ENCODE assay signal across 8 cellular contexts in the genomic region with DNA sequence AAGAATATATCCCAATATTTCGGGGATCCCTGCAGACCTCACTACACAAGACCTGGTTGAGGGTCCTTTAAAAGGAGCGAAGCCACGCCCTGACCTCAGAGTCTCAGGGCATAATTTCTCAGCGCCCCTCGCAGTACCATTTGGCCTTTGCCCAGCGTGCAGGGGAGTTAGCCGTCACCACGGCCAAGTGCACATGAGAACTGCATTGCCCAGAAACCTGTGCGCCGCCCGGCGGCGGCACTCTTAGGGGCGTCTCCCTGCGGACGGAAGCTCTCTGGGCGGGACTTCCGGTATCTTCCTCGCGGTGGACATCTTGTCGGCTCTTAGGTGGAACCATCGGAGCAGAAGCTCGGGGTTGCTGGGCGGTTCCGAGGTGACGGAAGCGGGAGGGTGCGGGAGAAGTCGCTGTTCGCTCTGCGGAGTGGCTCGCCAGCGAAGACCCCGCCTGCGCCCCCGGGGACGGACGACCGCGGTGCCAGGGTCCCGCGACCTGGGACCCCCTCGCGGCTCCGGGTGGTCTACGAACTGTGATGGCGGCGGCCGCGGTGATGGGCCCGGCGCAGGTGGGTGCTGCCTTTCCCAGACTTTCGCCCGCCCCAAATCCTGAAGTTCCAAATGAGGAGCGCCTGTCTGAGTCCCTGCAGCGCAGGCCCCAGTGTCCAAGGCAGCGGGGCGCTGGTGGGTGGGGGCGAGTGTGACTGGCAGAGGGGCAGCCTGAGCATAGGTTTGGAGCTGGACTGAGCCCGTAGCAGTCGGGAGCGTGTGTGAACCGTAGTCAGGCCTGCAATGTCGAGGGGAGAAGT. TPM values are rescaled to one million over a fixed set of nuclear protein-coding genes. Genes with fewer than 3 reads are reported as not detected.
A peak's percentile ranks its signal among the peaks of the same experiment; 100 is the strongest.
DNase-seq lines count a peak whose midpoint lies in the region; ATAC-seq, FAIRE-seq and TF ChIP-seq lines count a peak whose summit lies in the region.

A gene (plus strand): TSS at position 302 of the 803 bp plus-strand sequence. CDS start 5,227 bp downstream, outside the sequence.

- no peaks in the 10 kb centered on the region for H3K4me1 ChIP-seq in A549

- ATAC-seq in A549 (peak; percentile 99 to 100), GM18858 (IDR thresholded peaks at IDR 0.05; ENCODE audit: unreplicated experiment) (peak; percentile 84), HG03108 (IDR thresholded peaks at IDR 0.05; ENCODE audit: unreplicated experiment) (peak; percentile 99)

- WGBS in A549 (ENCODE audit: missing lambda C conversion rate) = 7% methylated on average over 39 of the region's 64 CpGs

- POLR2A ChIA-PET in A549 (lab: Yijun Ruan, JAX) = interaction anchor here (0.7 to 2.1 kb wide), 5 partner anchors 19 to 303 kb away, joined by 3 to 16 read pairs (median 5); a partner anchor contains a TSS

- TF ChIP-seq CTCF in A549 (IDR thresholded peaks at IDR 0.05) = no peak; the same call in 2 of the 3 replicates

- CTCF ChIA-PET in A549 (lab: Yijun Ruan, JAX) = interaction anchor here (0.7 to 1.4 kb wide), 7 partner anchors 9 to 235 kb away, joined by 3 to 6 read pairs (median 4); no protein-coding TSS in a partner anchor

- H3K4me2 ChIP-seq in A549 = peak within 1 kb of the TSS; percentile 66

- H3K9me3 ChIP-seq in A549 = peaks cover 97% of the 10 kb centered on the region

- TF ChIP-seq RAD21 in A549 (conservative IDR thresholded peaks at IDR 0.05 in 1 of 2, IDR thresholded peaks at IDR 0.05 in 1 of 2) = peak in 1 of 2 experiments; percentile 13; a peak in 1 of 5 replicates

- TF ChIP-seq EP300 in A549 (IDR thresholded peaks at IDR 0.05) = no peak

- H3K27ac ChIP-seq in A549 = peak within 1 kb of the TSS; percentile 65 to 88

- peak; percentile 30; the same call in 1 of the 2 replicates for TF ChIP-seq POLR2A in A549 (IDR thresholded peaks at IDR 0.05; ENCODE audit: low read length)

- DNase-seq in A549 (ENCODE audit: low read depth in 1 of 2, low spot score in 1 of 2) = peak; percentile 95
- DNase-seq in NCI-H2227 (lab: John Stamatoyannopoulos, UW; ENCODE audit: unreplicated experiment) = peak; percentile 99
- peak; percentile 74 to 86 (median 82) for DNase-seq in activated CD4-positive, CD25-positive, alpha-beta regulatory T cell (lab: John Stamatoyannopoulos, UW)
- DNase-seq in central memory CD4-positive, alpha-beta T cell = peak; percentile 82
- peak; percentile 81 for DNase-seq in stimulated activated CD4-positive, alpha-beta T cell treated with anti-CD3 and anti-CD28 coated beads, Interleukin-12 subunit alpha, Interleukin-12 subunit beta, amount 100 ng/mL, for 24 hours (ENCODE audit: low read depth in 2 of 2)

- FAIRE-seq in A549 (lab: Jason Lieb, UNC) (no peak), islet of Langerhans (lab: Jason Lieb, UNC) (peak; percentile 72)

- H3K4me3 ChIP-seq in A549 = peak within 1 kb of the TSS; percentile 81

TF ChIP-seq in A549, 52 proteins besides CTCF, POLR2A, EP300 and RAD21:
- TF ChIP-seq PHF8 (IDR thresholded peaks at IDR 0.05; ENCODE audit: borderline replicate concordance, low read depth) (peak; percentile 83), RFX5 (IDR thresholded peaks at IDR 0.05) (no peak), SMC3 (IDR thresholded peaks at IDR 0.05) (peak; percentile 26; the same call in 2 of the 3 replicates), JUN (IDR thresholded peaks at IDR 0.05) (peak in 1 of 2 experiments; percentile 58; a peak in 1 of 5 replicates), TFCP2L1 (CRISPR knock-in tag; IDR thresholded peaks at IDR 0.05) (peak; percentile 47; the same call in 1 of the 2 replicates), GATA3 (IDR thresholded peaks at IDR 0.05; ENCODE audit: borderline replicate concordance) (peak; percentile 0; the same call in 1 of the 2 replicates), FOXS1 (CRISPR knock-in tag; IDR thresholded peaks at IDR 0.05) (no peak)
- TF ChIP-seq, protein P1, sequence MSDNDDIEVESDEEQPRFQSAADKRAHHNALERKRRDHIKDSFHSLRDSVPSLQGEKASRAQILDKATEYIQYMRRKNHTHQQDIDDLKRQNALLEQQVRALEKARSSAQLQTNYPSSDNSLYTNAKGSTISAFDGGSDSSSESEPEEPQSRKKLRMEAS (IDR thresholded peaks at IDR 0.05) = peak; percentile 87
- TF ChIP-seq, protein P2, sequence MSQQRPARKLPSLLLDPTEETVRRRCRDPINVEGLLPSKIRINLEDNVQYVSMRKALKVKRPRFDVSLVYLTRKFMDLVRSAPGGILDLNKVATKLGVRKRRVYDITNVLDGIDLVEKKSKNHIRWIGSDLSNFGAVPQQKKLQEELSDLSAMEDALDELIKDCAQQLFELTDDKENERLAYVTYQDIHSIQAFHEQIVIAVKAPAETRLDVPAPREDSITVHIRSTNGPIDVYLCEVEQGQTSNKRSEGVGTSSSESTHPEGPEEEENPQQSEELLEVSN (IDR thresholded peaks at IDR 0.05; ENCODE audit: borderline replicate concordance, low read depth) = peak; percentile 84

RNA-seq across cellular contexts. Expression of the gene that starts here (rescaled TPM):
- polyA plus RNA-seq in A549 (2011; rRNA removed) (9.2 and 10.1 TPM in 2 replicates), A549 (2017; fragmentation: RNase III; extraction: RNeasy Plus Mini Kit Qiagen cat#74134 plus additional on column Dnase treatment) (8.3 to 9.2 TPM (median 9.1 TPM) in 3 replicates)
- 3.3 and 4.8 TPM in 2 replicates for polyA plus RNA-seq in A549 (2012; cell fraction: cytosol; rRNA removed)
- polyA plus RNA-seq in A549 (2012; cell fraction: nucleus; rRNA removed) = 4.1 and 4.5 TPM in 2 replicates
- 14.1 and 14.5 TPM in 2 replicates for polyA minus RNA-seq in A549 (2011; rRNA and poly(A)+ RNA removed)

Comparison
In these comparisons a context has a peak if more than half of its experiments do, and no peak if none do; other contexts are left out.
1. Peak in every context shown above with its lines: DNase-seq, ATAC-seq, H3K4me3 ChIP-seq and H3K27ac ChIP-seq.